Comparison of ENCODE assay signal across 24 cellular contexts in genomic region chr15:46682969-46683791, GRCh38.
"Had no signal": no experiment of that assay in that cellular context is flagged by ENCODE, and none has a peak within 500 bp of the region (broad histone marks: within the 10 kb centered on the region; RNA-seq: fewer than 3 reads in every experiment).

No MANE protein-coding gene starts in this region.

- H3K9me3 ChIP-seq: gastroesophageal sphincter, testis, upper lobe of left lung, vagina had no signal

- H3K4me1 ChIP-seq: gastroesophageal sphincter, spleen, testis, upper lobe of left lung, vagina had no signal

- DNase-seq: activated CD4-positive, alpha-beta memory T cell treated with anti-CD3 and anti-CD28 coated beads, Interleukin-2, amount 10 ng/mL, durations not matched to agents 7 days and 5 days; activated CD4-positive, alpha-beta T cell treated with anti-CD3 and anti-CD28 coated beads for 1 hour; activated CD4-positive, alpha-beta T cell treated with anti-CD3 and anti-CD28 coated beads, Interleukin-2, amount 10 ng/mL, durations not matched to agents 7 days and 5 days; activated CD8-positive, alpha-beta memory T cell treated with anti-CD3 and anti-CD28 coated beads, Interleukin-2, amount 50 U/mL, for 48 hours; activated gamma-delta T cell; activated naive CD4-positive, alpha-beta T cell treated with anti-CD3 and anti-CD28 coated beads, Interleukin-2, amount 10 ng/mL, durations not matched to agents 7 days and 5 days; activated naive CD8-positive, alpha-beta T cell treated with anti-CD3 and anti-CD28 coated beads, Interleukin-2, amount 10 ng/mL, durations not matched to agents 7 days and 5 days; activated T-cell treated with anti-CD3 and anti-CD28 coated beads, Interleukin-2, amount 50 U/mL, for 24 hours; brain microvascular endothelial cell; cortex of kidney; hippocampal formation; left cardiac atrium; mammary epithelial cell; posterior cingulate gyrus; right cardiac atrium; spleen; stimulated activated CD4-positive, alpha-beta T cell treated with anti-CD3 and anti-CD28 coated beads, Interleukin-2, amount 100 ng/mL, for 48 hours; stimulated activated naive CD4-positive, alpha-beta T cell treated with Interleukin-2 at 50 U/mL for 16 hours; T-helper 17 cell; T1000; testis; upper lobe of left lung had no signal

- H3K27ac ChIP-seq: brain microvascular endothelial cell, gastroesophageal sphincter, spleen, testis, upper lobe of left lung, vagina had no signal

- H3K36me3 ChIP-seq: brain microvascular endothelial cell, gastroesophageal sphincter, spleen, upper lobe of left lung, vagina had no signal

- H3K27me3 ChIP-seq: brain microvascular endothelial cell, gastroesophageal sphincter, spleen, testis, upper lobe of left lung, vagina had no signal

- H3K4me3 ChIP-seq: gastroesophageal sphincter, spleen, testis, upper lobe of left lung, vagina had no signal
